3 cellular contexts compared by ENCODE assay signal in the genomic region with DNA sequence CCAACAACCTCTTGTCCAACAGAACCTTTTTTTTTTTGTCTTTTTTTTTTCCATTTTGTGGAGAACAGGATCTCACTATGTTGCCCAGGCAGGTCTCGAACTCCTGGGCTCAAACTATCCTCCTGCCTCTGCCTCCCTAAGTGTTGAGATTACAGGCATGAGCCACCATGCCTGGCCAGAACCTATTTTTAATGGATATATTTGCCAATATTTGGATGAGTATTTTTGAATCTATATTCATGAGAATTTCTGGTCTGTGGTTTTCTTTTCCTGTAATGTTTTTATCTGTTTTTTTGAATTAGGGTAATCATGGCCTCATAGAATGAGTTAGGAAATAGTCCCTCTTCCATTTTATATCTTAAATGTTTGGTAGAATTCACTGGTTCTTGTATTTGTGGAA.
"Had no signal": no experiment of that assay in that cellular context is flagged by ENCODE, and none has a peak within 500 bp of the region (broad histone marks: within the 10 kb centered on the region; RNA-seq: fewer than 3 reads in every experiment).

No MANE protein-coding gene starts in this region.

- DNase-seq: GDM1, GF-D8 had no signal

- ATAC-seq: GM12878 had no signal

- H3K4me3 ChIP-seq: GM12878 had no signal
